24 cellular contexts compared by ENCODE assay signal in genomic region chr2:86054539-86055082, GRCh38. TPM values are rescaled to one million over a fixed set of nuclear protein-coding genes. Genes with fewer than 3 reads are reported as not detected.
DNase-seq lines count a peak whose midpoint lies in the region; ATAC-seq, FAIRE-seq and TF ChIP-seq lines count a peak whose summit lies in the region.
"Had no signal": no experiment of that assay in that cellular context is flagged by ENCODE, and none has a peak within 500 bp of the region (broad histone marks: within the 10 kb centered on the region; RNA-seq: fewer than 3 reads in every experiment).

No MANE protein-coding gene starts in this region.

- ATAC-seq in HepG2 (no peak), HG03196 (IDR thresholded peaks at IDR 0.05; ENCODE audit: unreplicated experiment) (no peak)
- ATAC-seq: left cardiac atrium, Right ventricle myocardium inferior had no signal

- TF ChIP-seq CTCF in liver (IDR thresholded peaks at IDR 0.05; ENCODE audit: low read depth, low read length, missing input control) (no peak), HepG2 (CRISPR knock-in tag; IDR thresholded peaks at IDR 0.05) (no peak), progenitor cell of endocrine pancreas (IDR thresholded peaks at IDR 0.05; ENCODE audit: unreplicated experiment) (no peak)

- 90% methylated on average over 10 of the region's 10 CpGs for WGBS in liver
- 98% methylated on average over 10 of the region's 10 CpGs for WGBS in HepG2 (ENCODE audit: low lambda C conversion rate)

- no peak for FAIRE-seq in HepG2 (lab: Jason Lieb, UNC)

- no peak for DNase-seq in HepG2 (ENCODE audit: low spot score)
- DNase-seq in adipocyte (ENCODE audit: low read depth), result peak; percentile 45
- DNase-seq in mesenteric fat pad (ENCODE audit: low spot score), result peak; percentile 49
- DNase-seq in NCI-H1930 (lab: John Stamatoyannopoulos, UW), result no peak
- DNase-seq in progenitor cell of endocrine pancreas (ENCODE audit: low spot score, unreplicated experiment), result no peak
- DNase-seq: activated CD4-positive, alpha-beta T cell treated with anti-CD3 and anti-CD28 coated beads for 1 hour; activated naive CD4-positive, alpha-beta T cell; activated T-cell treated with anti-CD3 and anti-CD28 coated beads, Interleukin-2, amount 50 U/mL, for 24 hours; brain microvascular endothelial cell; DMS79 treated with DMSO at 0.1 percent for 48 hours; GF-D8; hypothalamus; left cardiac atrium; NCI-H146; NCI-H748 treated with DMSO at 0.1 percent for 48 hours; spleen; stimulated activated CD8-positive, alpha-beta memory T cell treated with anti-CD3 and anti-CD28 coated beads, Interleukin-4, amount 100 ng/mL, for 48 hours; stomach; thyroid gland had no signal

- H3K27me3 Mint-ChIP-seq in progenitor cell of endocrine pancreas, result no peaks in the 10 kb centered on the region
- H3K27me3 Mint-ChIP-seq: activated T-cell treated with anti-CD3 and anti-CD28 coated beads, Interleukin-2, amount 50 U/mL, for 24 hours had no signal

- no peak overlapping the region for H3K4me3 Mint-ChIP-seq in progenitor cell of endocrine pancreas (ENCODE audit: low read depth)
- H3K4me3 Mint-ChIP-seq: activated T-cell treated with anti-CD3 and anti-CD28 coated beads, Interleukin-2, amount 50 U/mL, for 24 hours had no signal

- no peak overlapping the region for H3K4me2 ChIP-seq in HepG2 (ENCODE audit: low read depth, low read length)

- H3K4me1 ChIP-seq in liver (ENCODE audit: control insufficient read depth in 4 of 4, insufficient read depth in 4 of 4, low read length in 3 of 4) (no peaks in the 10 kb centered on the region), HepG2 (ENCODE audit: insufficient read depth, low read length) (0 out of 2 replicates have a peak, but pooled peaks cover 6% of the 10 kb centered on the region), adipocyte (ENCODE audit: control insufficient read depth, insufficient read depth, low read length) (peaks cover 15% of the 10 kb centered on the region)
- H3K4me1 ChIP-seq: stomach, vagina had no signal

- in situ Hi-C loops in HepG2 (cut with HindIII; ENCODE audit: extremely low pct_ligation_motif_present, low pct_unique_long_range_greater_than_20kb), result no loop called here

- no peaks in the 10 kb centered on the region for H3K79me2 ChIP-seq in HepG2 (ENCODE audit: insufficient read depth, low read length)

- BruUV-seq in HepG2 (replicated peaks; lab: Mats Ljungman, UMichigan), result no TSS peak

- CTCF ChIA-PET in HepG2 (lab: Yijun Ruan, JAX; ENCODE audit: low intra/inter-chr PET ratio, low total read pairs), result no interaction called here

- no peak overlapping the region for H3K27ac Mint-ChIP-seq in progenitor cell of endocrine pancreas
- H3K27ac Mint-ChIP-seq: activated T-cell treated with anti-CD3 and anti-CD28 coated beads, Interleukin-2, amount 50 U/mL, for 24 hours had no signal

- no peak overlapping the region for H2AFZ ChIP-seq in HepG2 (ENCODE audit: low read length)

- no peaks in the 10 kb centered on the region for H3K9me3 Mint-ChIP-seq in progenitor cell of endocrine pancreas (ENCODE audit: low read depth)
- H3K9me3 Mint-ChIP-seq: activated T-cell treated with anti-CD3 and anti-CD28 coated beads, Interleukin-2, amount 50 U/mL, for 24 hours had no signal

- no peak overlapping the region for H3K27ac ChIP-seq in liver (ENCODE audit: low read depth in 1 of 2, low read length in 2 of 2)
- no peak overlapping the region for H3K27ac ChIP-seq in HepG2 (ENCODE audit: extremely low read length, insufficient read depth, low read length)
- H3K27ac ChIP-seq: brain microvascular endothelial cell, ovary, spleen, stomach, thyroid gland, vagina had no signal

- POLR2A ChIA-PET in HepG2 (lab: Yijun Ruan, JAX), result no interaction called here

- no peak for TF ChIP-seq POLR2A in HepG2 (IDR thresholded peaks at IDR 0.05; ENCODE audit: insufficient read depth in 1 of 2, low read depth in 2 of 2, low read length in 2 of 2)

- peaks cover 12% of the 10 kb centered on the region for H3K36me3 Mint-ChIP-seq in progenitor cell of endocrine pancreas (ENCODE audit: insufficient read depth)

- H3K27me3 ChIP-seq in liver (ENCODE audit: control insufficient read depth in 4 of 4, insufficient read depth in 4 of 4, low read length in 3 of 4) (no peaks in the 10 kb centered on the region), HepG2 (ENCODE audit: control insufficient read depth in 1 of 2, insufficient read depth in 2 of 2, low read length in 2 of 2) (no peaks in the 10 kb centered on the region), adipocyte (replicated peaks; ENCODE audit: control insufficient read depth, insufficient read depth, low read length) (no peaks in the 10 kb centered on the region)
- H3K27me3 ChIP-seq: brain microvascular endothelial cell, ovary, spleen, stomach, thyroid gland, vagina had no signal

- intact Hi-C loops in HepG2 (cut with micrococcal nuclease; ENCODE audit: unreplicated experiment), result no loop called here

- H3K4me3 ChIP-seq in liver (ENCODE audit: low read depth in 1 of 3, low read length in 3 of 3) (no peak overlapping the region), HepG2 (replicated peaks in 1 of 3; ENCODE audit: insufficient read depth in 1 of 3, low read depth in 2 of 3, low read length in 3 of 3) (no peak overlapping the region), adipocyte (ENCODE audit: low read length) (no peak overlapping the region)
- H3K4me3 ChIP-seq: ovary, spleen, stomach, thyroid gland, vagina had no signal

- TF ChIP-seq RAD21 in liver (IDR thresholded peaks at IDR 0.05) (no peak), HepG2 (CRISPR knock-in tag; IDR thresholded peaks at IDR 0.05) (no peak)

- no peaks in the 10 kb centered on the region for H3K9me3 ChIP-seq in liver (ENCODE audit: control insufficient read depth in 4 of 4, low read length in 3 of 4)
- no peaks in the 10 kb centered on the region for H3K9me3 ChIP-seq in HepG2 (ENCODE audit: low read length)
- no peaks in the 10 kb centered on the region for H3K9me3 ChIP-seq in adipocyte (ENCODE audit: control insufficient read depth, low read length)
- H3K9me3 ChIP-seq: ovary, spleen, stomach, thyroid gland, vagina had no signal

- H3K4me1 Mint-ChIP-seq in progenitor cell of endocrine pancreas (ENCODE audit: low read depth), result no peaks in the 10 kb centered on the region

- TF ChIP-seq EP300 in HepG2 (IDR thresholded peaks at IDR 0.05; ENCODE audit: low read depth in 2 of 2, low read length in 2 of 2) (no peak), HepG2 (CRISPR knock-in tag; IDR thresholded peaks at IDR 0.05; ENCODE audit: borderline replicate concordance) (no peak)

- no peak overlapping the region for H3K9ac ChIP-seq in liver (ENCODE audit: low read depth in 1 of 2, low read length in 2 of 2)
- H3K9ac ChIP-seq in HepG2 (ENCODE audit: insufficient read depth, low read depth, low read length), result no peak overlapping the region
- no peak overlapping the region for H3K9ac ChIP-seq in adipocyte (ENCODE audit: low read length)

- H4K20me1 ChIP-seq in HepG2 (ENCODE audit: insufficient read depth, low read length), result no peaks in the 10 kb centered on the region

- peaks cover 11 to 16% (median 12%) of the 10 kb centered on the region in 4 donors for H3K36me3 ChIP-seq in liver (ENCODE audit: control insufficient read depth in 4 of 4, insufficient read depth in 3 of 4, low read depth in 1 of 4, low read length in 3 of 4)
- H3K36me3 ChIP-seq in HepG2 (replicated peaks in 1 of 2; ENCODE audit: control insufficient read depth in 1 of 2, insufficient read depth in 2 of 2, low read length in 2 of 2), result peaks cover 35 to 79% of the 10 kb centered on the region in 2 experiments
- peaks cover 62% of the 10 kb centered on the region for H3K36me3 ChIP-seq in adipocyte (ENCODE audit: control insufficient read depth, insufficient read depth, low read length, severe bottlenecking)
- H3K36me3 ChIP-seq: ovary had no signal

RNA-seq across cellular contexts. Expression of gene POLR1A, which starts 51.1 kb away (rescaled TPM):
- total RNA-seq in liver (10 to 100 TPM in 1 of 2 donors, 1 to 10 TPM in 1; 7.5 to 12.3 TPM), HepG2 (2016; rRNA removed; fragmentation: Illumina TruSeq; extraction: Trizol) (39.9 and 61.1 TPM in 2 replicates), mesenteric fat pad (43.6 TPM), progenitor cell of endocrine pancreas (47.9 and 51.3 TPM in 2 replicates)
- polyA plus RNA-seq in liver (1 to 10 TPM; 3.2 to 4.7 TPM), HepG2 (2011; rRNA removed) (6.5 and 7.2 TPM in 2 replicates)
- total RNA-seq in HepG2 (2016; cell fraction: cytosol; rRNA removed; fragmentation: Illumina TruSeq; extraction: Trizol; ENCODE audit: low read depth), result 4.1 and 4.4 TPM in 2 replicates
- total RNA-seq in HepG2 (2016; cell fraction: insoluble cytoplasmic fraction; rRNA removed; fragmentation: Illumina TruSeq; extraction: Trizol), result 41.0 and 46.9 TPM in 2 replicates
- total RNA-seq in HepG2 (2016; cell fraction: membrane; rRNA removed; fragmentation: Illumina TruSeq; extraction: Trizol), result 11.5 and 14.0 TPM in 2 replicates
- 44.7 and 47.5 TPM in 2 replicates for total RNA-seq in HepG2 (2016; cell fraction: nucleus; rRNA removed; fragmentation: Illumina TruSeq; extraction: Trizol)
- polyA plus RNA-seq in HepG2 (2011; cell fraction: cytosol; rRNA removed), result 4.2 and 4.6 TPM in 2 replicates
- 13.7 and 16.1 TPM in 2 replicates for polyA plus RNA-seq in HepG2 (2011; cell fraction: nucleus; rRNA removed)
- polyA plus RNA-seq in HepG2 (2012), result 13.5 and 22.6 TPM in 2 replicates
- 1.0 TPM in 2 replicates for polyA plus RNA-seq in HepG2 (2016; cell fraction: cytosol; fragmentation: Illumina TruSeq; extraction: Trizol; ENCODE audit: low read depth)
- 14.6 and 20.3 TPM in 2 replicates for polyA plus RNA-seq in HepG2 (2016; cell fraction: insoluble cytoplasmic fraction; fragmentation: Illumina TruSeq; extraction: Trizol; ENCODE audit: low read depth)
- polyA plus RNA-seq in HepG2 (2016; cell fraction: membrane; fragmentation: Illumina TruSeq; extraction: Trizol; ENCODE audit: low read depth), result 2.5 and 3.0 TPM in 2 replicates
- 26.2 and 30.4 TPM in 2 replicates for polyA plus RNA-seq in HepG2 (2016; cell fraction: nucleus; fragmentation: Illumina TruSeq; extraction: Trizol; ENCODE audit: insufficient read depth, low read depth)
- polyA minus RNA-seq in HepG2 (2011; rRNA and poly(A)+ RNA removed; ENCODE audit: low replicate concordance), result 21.9 and 31.1 TPM in 2 replicates
- polyA minus RNA-seq in HepG2 (2011; cell fraction: cytosol; rRNA and poly(A)+ RNA removed), result 18.7 and 22.5 TPM in 2 replicates
- 50.6 and 72.4 TPM in 2 replicates for polyA minus RNA-seq in HepG2 (2011; cell fraction: nucleus; rRNA and poly(A)+ RNA removed)

RNA-seq across cellular contexts. Expression of gene PTCD3, which starts 51.4 kb away (rescaled TPM):
- total RNA-seq in liver (10 to 100 TPM; 53.6 to 74.6 TPM), HepG2 (2016; rRNA removed; fragmentation: Illumina TruSeq; extraction: Trizol) (309 and 342 TPM in 2 replicates), mesenteric fat pad (73.5 TPM), progenitor cell of endocrine pancreas (160 and 163 TPM in 2 replicates)
- polyA plus RNA-seq in liver (10 to 100 TPM; 25.5 to 36.7 TPM), HepG2 (2011; rRNA removed) (98.5 and 124 TPM in 2 replicates)
- 71.6 and 79.2 TPM in 2 replicates for total RNA-seq in HepG2 (2016; cell fraction: cytosol; rRNA removed; fragmentation: Illumina TruSeq; extraction: Trizol; ENCODE audit: low read depth)
- 310 TPM in 2 replicates for total RNA-seq in HepG2 (2016; cell fraction: insoluble cytoplasmic fraction; rRNA removed; fragmentation: Illumina TruSeq; extraction: Trizol)
- 58.3 and 77.0 TPM in 2 replicates for total RNA-seq in HepG2 (2016; cell fraction: membrane; rRNA removed; fragmentation: Illumina TruSeq; extraction: Trizol)
- 445 and 480 TPM in 2 replicates for total RNA-seq in HepG2 (2016; cell fraction: nucleus; rRNA removed; fragmentation: Illumina TruSeq; extraction: Trizol)
- 24.5 and 34.9 TPM in 2 replicates for polyA plus RNA-seq in HepG2 (2011; cell fraction: cytosol; rRNA removed)
- polyA plus RNA-seq in HepG2 (2011; cell fraction: nucleus; rRNA removed), result 236 and 278 TPM in 2 replicates
- 66.3 and 99.3 TPM in 2 replicates for polyA plus RNA-seq in HepG2 (2012)
- 8.5 and 10.5 TPM in 2 replicates for polyA plus RNA-seq in HepG2 (2016; cell fraction: cytosol; fragmentation: Illumina TruSeq; extraction: Trizol; ENCODE audit: low read depth)
- polyA plus RNA-seq in HepG2 (2016; cell fraction: insoluble cytoplasmic fraction; fragmentation: Illumina TruSeq; extraction: Trizol; ENCODE audit: low read depth), result 166 and 170 TPM in 2 replicates
- polyA plus RNA-seq in HepG2 (2016; cell fraction: membrane; fragmentation: Illumina TruSeq; extraction: Trizol; ENCODE audit: low read depth), result 10.8 and 14.6 TPM in 2 replicates
- polyA plus RNA-seq in HepG2 (2016; cell fraction: nucleus; fragmentation: Illumina TruSeq; extraction: Trizol; ENCODE audit: insufficient read depth, low read depth), result 350 and 370 TPM in 2 replicates
- 87.7 and 177 TPM in 2 replicates for polyA minus RNA-seq in HepG2 (2011; rRNA and poly(A)+ RNA removed; ENCODE audit: low replicate concordance)
- polyA minus RNA-seq in HepG2 (2011; cell fraction: cytosol; rRNA and poly(A)+ RNA removed), result 91.6 and 159 TPM in 2 replicates
- 941 and 2,119 TPM in 2 replicates for polyA minus RNA-seq in HepG2 (2011; cell fraction: nucleus; rRNA and poly(A)+ RNA removed)

Comparison
In these comparisons a context has a peak if more than half of its experiments do, and no peak if none do; other contexts are left out.
1. DNase-seq: peak in adipocyte (single experiment) and mesenteric fat pad (single experiment); none in HepG2 (single experiment), NCI-H1930 (0 of 2) and progenitor cell of endocrine pancreas (single experiment).